In the genomic region with DNA sequence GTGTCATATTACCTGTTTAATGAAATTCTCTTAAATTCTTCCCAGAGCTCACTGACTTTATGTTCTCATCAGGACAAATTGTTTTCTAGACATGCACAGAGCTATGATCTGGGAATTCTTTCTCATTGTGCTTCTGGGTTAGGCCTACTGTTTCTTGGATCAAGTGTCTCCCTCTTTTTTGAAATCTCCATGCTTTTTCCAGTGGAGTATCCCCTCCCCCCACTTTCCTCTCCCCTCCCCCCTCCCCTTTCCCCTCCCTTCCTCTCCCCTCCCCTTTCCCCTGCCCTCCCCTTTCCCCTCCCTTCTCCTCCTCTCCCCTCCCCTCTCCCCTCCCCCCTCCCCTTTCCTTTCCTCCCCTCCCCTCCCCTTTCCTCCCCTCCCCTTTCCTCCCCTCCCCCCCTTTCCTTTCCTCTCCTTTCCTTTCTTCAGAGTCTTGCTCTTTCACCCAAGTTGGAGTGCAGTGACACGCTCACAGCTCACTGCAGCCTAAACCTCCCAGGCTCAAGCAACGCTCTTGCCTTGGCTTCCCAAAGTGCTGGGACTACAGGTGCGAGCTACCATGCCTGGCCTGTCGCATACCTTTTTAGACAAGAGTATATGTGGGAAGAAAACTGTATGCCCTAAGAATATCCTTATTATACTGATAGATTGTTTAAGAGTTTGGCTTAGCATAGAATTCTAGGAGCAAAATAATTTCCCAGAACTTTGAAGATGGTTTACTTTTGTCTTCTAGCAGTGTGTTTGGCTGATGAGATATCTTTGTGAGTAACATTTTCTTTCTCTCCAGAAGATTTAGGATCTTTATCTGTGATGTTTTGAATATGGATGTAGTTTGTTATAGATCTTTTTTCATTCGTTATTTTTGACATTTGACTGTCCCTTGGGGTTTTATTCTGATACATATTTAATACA, we compare ENCODE assay signal across 10 cellular contexts. TPM values are rescaled to one million over a fixed set of nuclear protein-coding genes. Genes with fewer than 3 reads are reported as not detected.
DNase-seq lines count a peak whose midpoint lies in the region; ATAC-seq and TF ChIP-seq lines count a peak whose summit lies in the region.
"Had no signal": no experiment of that assay in that cellular context is flagged by ENCODE, and none has a peak within 500 bp of the region (broad histone marks: within the 10 kb centered on the region; RNA-seq: fewer than 3 reads in every experiment).

No MANE protein-coding gene starts in this region.

- H4K20me1 ChIP-seq in hepatocyte (ENCODE audit: insufficient read depth, poor library complexity, severe bottlenecking), result no peaks in the 10 kb centered on the region

- peaks cover 48% of the 10 kb centered on the region for H3K4me1 Mint-ChIP-seq in activated naive CD4-positive, alpha-beta T cell treated with anti-CD3 and anti-CD28 coated beads, Interleukin-2, amount 50 U/mL, for 24 hours
- H3K4me1 Mint-ChIP-seq in T-helper 17 cell, result peaks cover 17% of the 10 kb centered on the region

- H3K36me3 ChIP-seq in hepatocyte (replicated peaks; ENCODE audit: insufficient read depth, low read depth) (no peaks in the 10 kb centered on the region), testis (ENCODE audit: low read depth, missing control alignments) (no peaks in the 10 kb centered on the region)

- H3K4me3 ChIP-seq in hepatocyte (no peak overlapping the region), testis (no peak overlapping the region)

- no peaks in the 10 kb centered on the region for H3K9me2 ChIP-seq in hepatocyte (replicated peaks; ENCODE audit: insufficient read depth)

- H3K4me3 Mint-ChIP-seq in activated naive CD4-positive, alpha-beta T cell treated with anti-CD3 and anti-CD28 coated beads, Interleukin-2, amount 50 U/mL, for 24 hours, result peak overlapping the region; percentile 90
- peak overlapping the region; percentile 25 for H3K4me3 Mint-ChIP-seq in T-helper 17 cell

- no peaks in the 10 kb centered on the region for H3K27me3 Mint-ChIP-seq in activated naive CD4-positive, alpha-beta T cell treated with anti-CD3 and anti-CD28 coated beads, Interleukin-2, amount 50 U/mL, for 24 hours
- no peaks in the 10 kb centered on the region for H3K27me3 Mint-ChIP-seq in T-helper 17 cell

- H3K79me2 ChIP-seq in hepatocyte, result peaks cover 42% of the 10 kb centered on the region

- H3K4me1 ChIP-seq in hepatocyte (ENCODE audit: insufficient read depth) (peaks cover 13% of the 10 kb centered on the region), testis (peaks cover 28% of the 10 kb centered on the region)

- no peaks in the 10 kb centered on the region for H3K9me3 Mint-ChIP-seq in activated naive CD4-positive, alpha-beta T cell treated with anti-CD3 and anti-CD28 coated beads, Interleukin-2, amount 50 U/mL, for 24 hours

- no peak for DNase-seq in activated naive CD4-positive, alpha-beta T cell (lab: John Stamatoyannopoulos, UW)
- DNase-seq in T-helper 17 cell, result no peak
- DNase-seq in hepatocyte (ENCODE audit: low spot score), result no peak
- DNase-seq in testis, result no peak
- DNase-seq in epidermal melanocyte (ENCODE audit: insufficient read length, low spot score), result no peak
- DNase-seq: COR-L47, Kasumi-1 had no signal

- H3K4me2 ChIP-seq in hepatocyte, result peak overlapping the region; percentile 14

- peak overlapping the region; percentile 91 for H3K27ac Mint-ChIP-seq in activated naive CD4-positive, alpha-beta T cell treated with anti-CD3 and anti-CD28 coated beads, Interleukin-2, amount 50 U/mL, for 24 hours
- peak overlapping the region; percentile 89 for H3K27ac Mint-ChIP-seq in T-helper 17 cell

- H3K9me3 ChIP-seq in T-helper 17 cell (ENCODE audit: control insufficient read depth, low read length, poor library complexity, severe bottlenecking), result no peaks in the 10 kb centered on the region
- no peaks in the 10 kb centered on the region for H3K9me3 ChIP-seq in hepatocyte (ENCODE audit: low read depth)
- no peaks in the 10 kb centered on the region for H3K9me3 ChIP-seq in testis

- TF ChIP-seq POLR2A in testis (IDR thresholded peaks at IDR 0.05), result no peak

- TF ChIP-seq CTCF in hepatocyte (IDR thresholded peaks at IDR 0.05; ENCODE audit: poor library complexity), result no peak
- TF ChIP-seq CTCF in testis (IDR thresholded peaks at IDR 0.05), result no peak

- no peak overlapping the region for H3K27ac ChIP-seq in hepatocyte
- peak overlapping the region; percentile 68 to 87 for H3K27ac ChIP-seq in testis

- no peak for ATAC-seq in T-helper 17 cell
- no peak for ATAC-seq in GM18520 (IDR thresholded peaks at IDR 0.05; ENCODE audit: unreplicated experiment)
- ATAC-seq in GM18517 (IDR thresholded peaks at IDR 0.05; ENCODE audit: unreplicated experiment), result no peak

- H3K27me3 ChIP-seq in hepatocyte, result no peaks in the 10 kb centered on the region
- no peaks in the 10 kb centered on the region for H3K27me3 ChIP-seq in testis

- WGBS in hepatocyte (ENCODE audit: low lambda C conversion rate, missing lambda C conversion rate), result 74% methylated on average over 5 of the region's 5 CpGs
- WGBS in testis, 2 donors, result 56 to 66% methylated on average over 5 of the region's 5 CpGs

- intact Hi-C loops in testis (cut with DNase I; ENCODE audit: low total_unique reads), result no loop called here

- no peak overlapping the region for H2AFZ ChIP-seq in hepatocyte

- H3K36me3 Mint-ChIP-seq in activated naive CD4-positive, alpha-beta T cell treated with anti-CD3 and anti-CD28 coated beads, Interleukin-2, amount 50 U/mL, for 24 hours, result peaks cover 2% of the 10 kb centered on the region
- H3K36me3 Mint-ChIP-seq in T-helper 17 cell (ENCODE audit: low read depth), result no peaks in the 10 kb centered on the region

RNA-seq across cellular contexts. Expression of a gene that starts 2.5 kb away (rescaled TPM):
- total RNA-seq in T-helper 17 cell (10 to 100 TPM; 12.4 to 15.0 TPM), hepatocyte (8.0 and 11.2 TPM in 2 replicates), testis (10 to 100 TPM; 71.5 to 86.8 TPM)
- polyA plus RNA-seq in hepatocyte (31.9 and 54.0 TPM in 2 replicates), testis (ENCODE audit: insufficient read depth, low read depth, low replicate concordance) (72.1 TPM)

RNA-seq across cellular contexts. Expression of a gene that starts 29.5 kb away (rescaled TPM):
- total RNA-seq in T-helper 17 cell (100 to 1,000 TPM; 104 to 113 TPM), hepatocyte (59.6 and 61.2 TPM in 2 replicates), testis (10 to 100 TPM; 61.1 to 73.1 TPM)
- polyA plus RNA-seq in hepatocyte (29.4 and 33.4 TPM in 2 replicates), testis (ENCODE audit: insufficient read depth, low read depth, low replicate concordance) (53.9 TPM)
